ENCODE assay signal across 8 cellular contexts in the genomic region with DNA sequence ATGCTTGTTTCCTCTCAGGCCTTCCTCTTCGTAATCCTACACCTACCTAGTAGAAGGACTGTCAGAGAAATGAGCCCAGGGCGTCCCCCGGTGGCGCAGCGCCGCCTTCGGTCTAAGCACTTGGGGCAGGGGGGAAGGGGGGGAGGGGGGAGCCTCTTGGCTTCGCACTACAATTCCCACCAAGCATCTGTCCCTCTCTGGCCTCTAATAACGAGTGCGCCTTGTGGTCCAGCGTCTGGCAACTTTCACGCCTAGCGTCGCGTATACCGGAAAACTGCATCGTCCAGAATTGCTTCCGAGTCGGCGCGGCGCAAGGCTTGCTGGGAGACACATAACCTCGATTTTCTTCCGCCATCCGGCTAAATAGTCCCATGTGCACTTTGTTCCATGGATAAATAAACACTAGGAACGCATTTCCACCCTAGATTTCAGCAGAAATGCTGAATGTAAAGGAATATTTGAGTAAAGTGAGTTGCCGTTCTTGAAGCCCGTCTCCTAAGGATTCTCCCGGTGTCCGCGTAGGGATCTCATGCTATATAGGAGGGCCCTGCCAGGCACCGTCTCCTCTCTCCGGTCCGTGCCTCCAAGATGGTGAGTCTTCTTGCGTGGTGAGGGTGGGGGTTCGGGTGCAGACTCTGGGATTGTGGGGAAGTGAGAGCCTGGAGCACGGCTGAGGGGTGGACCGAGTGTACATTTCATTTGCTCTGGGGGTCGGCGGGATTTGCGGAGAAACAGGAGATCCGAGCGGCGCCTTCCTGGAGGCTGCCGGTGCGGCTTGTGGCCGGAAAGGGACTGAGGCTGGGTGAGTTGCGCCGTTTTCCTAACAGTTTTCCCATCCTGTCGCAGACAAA.
DNase-seq lines count a peak whose midpoint lies in the region; ATAC-seq and FAIRE-seq lines count a peak whose summit lies in the region.

TSS of gene RPS26 (plus strand) at position 340 of the 851 bp plus-strand sequence. CDS start at position 589, 249 bp downstream.

- H3K9me3 Mint-ChIP-seq in central memory CD8-positive, alpha-beta T cell = no peaks in the 10 kb centered on the region

- no peaks in the 10 kb centered on the region for H3K27me3 Mint-ChIP-seq in central memory CD8-positive, alpha-beta T cell

- peak; percentile 84 for FAIRE-seq in islet of Langerhans (lab: Jason Lieb, UNC)

- H3K36me3 Mint-ChIP-seq in central memory CD8-positive, alpha-beta T cell (ENCODE audit: insufficient read depth) = peaks cover 50% of the 10 kb centered on the region

- peak within 1 kb of the TSS; percentile 92 for H3K27ac Mint-ChIP-seq in central memory CD8-positive, alpha-beta T cell (ENCODE audit: low read depth)

- DNase-seq in AG20443 (ENCODE audit: low spot score) = peak; percentile 94
- peak; percentile 99 for DNase-seq in NCI-H345 treated with DMSO at 0.1 percent for 48 hours (lab: John Stamatoyannopoulos, UW; ENCODE audit: unreplicated experiment)
- peak; percentile 86 for DNase-seq in activated CD4-positive, CD25-positive, alpha-beta regulatory T cell treated with anti-CD3 and anti-CD28 coated beads, Interleukin-2, amount 50 U/mL, for 16 hours (ENCODE audit: low read depth, low spot score)
- peak; percentile 80 to 89 for DNase-seq in central memory CD8-positive, alpha-beta T cell (ENCODE audit: low spot score in 2 of 2)
- DNase-seq in stimulated activated CD4-positive, alpha-beta T cell treated with anti-CD3 and anti-CD28 coated beads, Interleukin-12 subunit alpha, Interleukin-12 subunit beta, amount 100 ng/mL, for 4 hours = peak; percentile 84

- ATAC-seq in GM19025 (IDR thresholded peaks at IDR 0.05; ENCODE audit: low read depth, unreplicated experiment) = peak; percentile 94
- peak; percentile 91 for ATAC-seq in HG03342 (IDR thresholded peaks at IDR 0.05; ENCODE audit: unreplicated experiment)
- peak; percentile 93 for ATAC-seq in central memory CD8-positive, alpha-beta T cell (replicated peaks; ENCODE audit: extremely low read depth, poor library complexity, severe bottlenecking)

- H3K4me3 Mint-ChIP-seq in central memory CD8-positive, alpha-beta T cell = peak within 1 kb of the TSS; percentile 88

- peaks cover 26% of the 10 kb centered on the region for H3K4me1 Mint-ChIP-seq in central memory CD8-positive, alpha-beta T cell

Comparison
In these comparisons a context has a peak if more than half of its experiments do, and no peak if none do; other contexts are left out.
1. Peak in every context shown above with its lines: DNase-seq and ATAC-seq.